ENCODE assay signal across 25 cellular contexts in genomic region chr7:108808556-108808955, GRCh38.
"Had no signal": no experiment of that assay in that cellular context is flagged by ENCODE, and none has a peak within 500 bp of the region (broad histone marks: within the 10 kb centered on the region; RNA-seq: fewer than 3 reads in every experiment).

No MANE protein-coding gene starts in this region.

- H3K4me1 ChIP-seq: neural progenitor cell, parathyroid adenoma, psoas muscle, right lobe of liver, sigmoid colon, stomach, thyroid gland, tibial nerve, upper lobe of left lung, vagina had no signal

- H3K27me3 ChIP-seq: neural progenitor cell, ovary, right lobe of liver, sigmoid colon, stomach, thyroid gland, tibial nerve, upper lobe of left lung, vagina had no signal

- DNase-seq: natural killer cell; occipital lobe; ovary; posterior cingulate gyrus; psoas muscle; right cardiac atrium; right lobe of liver; sigmoid colon; small intestine; stimulated activated CD4-positive, alpha-beta T cell treated with anti-CD3 and anti-CD28 coated beads, Interleukin-15, amount 100 ng/mL, for 24 hours; stimulated activated CD4-positive, alpha-beta T cell treated with anti-CD3 and anti-CD28 coated beads, Interleukin-2, amount 100 ng/mL, for 24 hours; stimulated activated CD4-positive, alpha-beta T cell treated with anti-CD3 and anti-CD28 coated beads, Interleukin-2, amount 100 ng/mL, for 48 hours; stimulated activated CD4-positive, alpha-beta T cell treated with anti-CD3 and anti-CD28 coated beads, Interleukin-4, amount 100 ng/mL, for 24 hours; stimulated activated naive B cell treated with anti-CD40 and anti-IgM and Interleukin-4, amounts not matched to agents 10 μg/mL and 1 μg/mL and 100 μg/mL, for 72 hours; stimulated activated naive CD4-positive, alpha-beta T cell treated with Interleukin-2 at 50 U/mL for 16 hours; stomach; thyroid gland; trophoblast cell; upper lobe of left lung had no signal

- H3K4me3 ChIP-seq: neural progenitor cell, ovary, psoas muscle, right lobe of liver, sigmoid colon, stomach, thoracic aorta, thyroid gland, tibial nerve, upper lobe of left lung, vagina had no signal

- H3K36me3 ChIP-seq: neural progenitor cell, ovary, right lobe of liver, sigmoid colon, stomach, thoracic aorta, thyroid gland, tibial nerve, upper lobe of left lung, vagina had no signal

- H3K27ac ChIP-seq: neural progenitor cell, ovary, parathyroid adenoma, psoas muscle, right lobe of liver, sigmoid colon, stomach, thoracic aorta, thyroid gland, tibial nerve, upper lobe of left lung, vagina had no signal

- ATAC-seq: natural killer cell; psoas muscle; right cardiac atrium; right lobe of liver; stimulated activated effector memory CD8-positive, alpha-beta T cell treated with anti-CD3 and anti-CD28 coated beads, Interleukin-12 subunit alpha, Interleukin-12 subunit beta, amount 100 ng/mL, for 72 hours; stimulated activated naive B cell treated with anti-CD40 and anti-IgM and Interleukin-4, amounts not matched to agents 10 μg/mL and 1 μg/mL and 100 μg/mL, for 72 hours had no signal

- H3K9me3 ChIP-seq: ovary, psoas muscle, right lobe of liver, sigmoid colon, stomach, thoracic aorta, thyroid gland, tibial nerve, upper lobe of left lung, vagina had no signal
